ENCODE assay signal across 1 cellular context in genomic region chr5:14439087-14439841, GRCh38.
TF ChIP-seq lines count a peak whose summit lies in the region.

No MANE protein-coding gene starts in this region.

TF ChIP-seq in HEK293, 187 proteins besides CTCF, POLR2A, EP300 and RAD21 (continued from another document and continues in another):
- TF ChIP-seq, protein P1, sequence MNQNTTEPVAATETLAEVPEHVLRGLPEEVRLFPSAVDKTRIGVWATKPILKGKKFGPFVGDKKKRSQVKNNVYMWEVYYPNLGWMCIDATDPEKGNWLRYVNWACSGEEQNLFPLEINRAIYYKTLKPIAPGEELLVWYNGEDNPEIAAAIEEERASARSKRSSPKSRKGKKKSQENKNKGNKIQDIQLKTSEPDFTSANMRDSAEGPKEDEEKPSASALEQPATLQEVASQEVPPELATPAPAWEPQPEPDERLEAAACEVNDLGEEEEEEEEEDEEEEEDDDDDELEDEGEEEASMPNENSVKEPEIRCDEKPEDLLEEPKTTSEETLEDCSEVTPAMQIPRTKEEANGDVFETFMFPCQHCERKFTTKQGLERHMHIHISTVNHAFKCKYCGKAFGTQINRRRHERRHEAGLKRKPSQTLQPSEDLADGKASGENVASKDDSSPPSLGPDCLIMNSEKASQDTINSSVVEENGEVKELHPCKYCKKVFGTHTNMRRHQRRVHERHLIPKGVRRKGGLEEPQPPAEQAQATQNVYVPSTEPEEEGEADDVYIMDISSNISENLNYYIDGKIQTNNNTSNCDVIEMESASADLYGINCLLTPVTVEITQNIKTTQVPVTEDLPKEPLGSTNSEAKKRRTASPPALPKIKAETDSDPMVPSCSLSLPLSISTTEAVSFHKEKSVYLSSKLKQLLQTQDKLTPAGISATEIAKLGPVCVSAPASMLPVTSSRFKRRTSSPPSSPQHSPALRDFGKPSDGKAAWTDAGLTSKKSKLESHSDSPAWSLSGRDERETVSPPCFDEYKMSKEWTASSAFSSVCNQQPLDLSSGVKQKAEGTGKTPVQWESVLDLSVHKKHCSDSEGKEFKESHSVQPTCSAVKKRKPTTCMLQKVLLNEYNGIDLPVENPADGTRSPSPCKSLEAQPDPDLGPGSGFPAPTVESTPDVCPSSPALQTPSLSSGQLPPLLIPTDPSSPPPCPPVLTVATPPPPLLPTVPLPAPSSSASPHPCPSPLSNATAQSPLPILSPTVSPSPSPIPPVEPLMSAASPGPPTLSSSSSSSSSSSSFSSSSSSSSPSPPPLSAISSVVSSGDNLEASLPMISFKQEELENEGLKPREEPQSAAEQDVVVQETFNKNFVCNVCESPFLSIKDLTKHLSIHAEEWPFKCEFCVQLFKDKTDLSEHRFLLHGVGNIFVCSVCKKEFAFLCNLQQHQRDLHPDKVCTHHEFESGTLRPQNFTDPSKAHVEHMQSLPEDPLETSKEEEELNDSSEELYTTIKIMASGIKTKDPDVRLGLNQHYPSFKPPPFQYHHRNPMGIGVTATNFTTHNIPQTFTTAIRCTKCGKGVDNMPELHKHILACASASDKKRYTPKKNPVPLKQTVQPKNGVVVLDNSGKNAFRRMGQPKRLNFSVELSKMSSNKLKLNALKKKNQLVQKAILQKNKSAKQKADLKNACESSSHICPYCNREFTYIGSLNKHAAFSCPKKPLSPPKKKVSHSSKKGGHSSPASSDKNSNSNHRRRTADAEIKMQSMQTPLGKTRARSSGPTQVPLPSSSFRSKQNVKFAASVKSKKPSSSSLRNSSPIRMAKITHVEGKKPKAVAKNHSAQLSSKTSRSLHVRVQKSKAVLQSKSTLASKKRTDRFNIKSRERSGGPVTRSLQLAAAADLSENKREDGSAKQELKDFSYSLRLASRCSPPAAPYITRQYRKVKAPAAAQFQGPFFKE (tag by site-specific recombination; IDR thresholded peaks at IDR 0.05; ENCODE audit: borderline replicate concordance): no peak
- TF ChIP-seq ZNF223 (tag by site-specific recombination; IDR thresholded peaks at IDR 0.05): no peak
- no peak for TF ChIP-seq ZNF623 (tag by site-specific recombination; IDR thresholded peaks at IDR 0.05)
- peak; percentile 97 for TF ChIP-seq SP7 (tag by site-specific recombination; IDR thresholded peaks at IDR 0.05)
- TF ChIP-seq ZBTB7A (tag by site-specific recombination; IDR thresholded peaks at IDR 0.05; ENCODE audit: low read depth): no peak
- TF ChIP-seq ZNF274 (IDR thresholded peaks at IDR 0.05; ENCODE audit: low read length): no peak
- TF ChIP-seq ZNF274 (tag by site-specific recombination; IDR thresholded peaks at IDR 0.05; ENCODE audit: borderline replicate concordance): no peak
- no peak for TF ChIP-seq ZNF558 (tag by site-specific recombination; IDR thresholded peaks at IDR 0.05)
- 0 out of 2 replicates have a peak, but pooled peaks have one; percentile 34 for TF ChIP-seq ZNF394 (tag by site-specific recombination; IDR thresholded peaks at IDR 0.05; ENCODE audit: borderline replicate concordance)
- peak; percentile 85; the same call in 1 of the 2 replicates for TF ChIP-seq ZXDB (tag by site-specific recombination; IDR thresholded peaks at IDR 0.05)
- peak; percentile 70; the same call in 1 of the 2 replicates for TF ChIP-seq ZNF596 (tag by site-specific recombination; IDR thresholded peaks at IDR 0.05)
- no peak for TF ChIP-seq PRDM1 (tag by site-specific recombination; IDR thresholded peaks at IDR 0.05)
- no peak for TF ChIP-seq ZNF48 (tag by site-specific recombination; IDR thresholded peaks at IDR 0.05)
- peak; percentile 50 for TF ChIP-seq KLF8 (tag by site-specific recombination; IDR thresholded peaks at IDR 0.05)
- TF ChIP-seq ZNF670 (tag by site-specific recombination; IDR thresholded peaks at IDR 0.05; ENCODE audit: low read depth): no peak
- TF ChIP-seq ZFP3 (tag by site-specific recombination; IDR thresholded peaks at IDR 0.05; ENCODE audit: low read depth): no peak
- TF ChIP-seq ZBTB6 (tag by site-specific recombination; IDR thresholded peaks at IDR 0.05): no peak
- TF ChIP-seq ZSCAN30 (tag by site-specific recombination; IDR thresholded peaks at IDR 0.05): peak; percentile 89
- TF ChIP-seq ZNF585B (tag by site-specific recombination; IDR thresholded peaks at IDR 0.05): no peak
- 0 out of 2 replicates have a peak, but pooled peaks have one; percentile 26 for TF ChIP-seq ZNF324 (tag by site-specific recombination; IDR thresholded peaks at IDR 0.05)
- peak; percentile 92 for TF ChIP-seq PRDM4 (tag by site-specific recombination; IDR thresholded peaks at IDR 0.05)
- TF ChIP-seq ZNF138 (tag by site-specific recombination; IDR thresholded peaks at IDR 0.05; ENCODE audit: borderline replicate concordance): no peak
- TF ChIP-seq MZF1 (tag by site-specific recombination; IDR thresholded peaks at IDR 0.05; ENCODE audit: borderline replicate concordance): peak; percentile 63; the same call in 1 of the 2 replicates
- TF ChIP-seq, protein P2, sequence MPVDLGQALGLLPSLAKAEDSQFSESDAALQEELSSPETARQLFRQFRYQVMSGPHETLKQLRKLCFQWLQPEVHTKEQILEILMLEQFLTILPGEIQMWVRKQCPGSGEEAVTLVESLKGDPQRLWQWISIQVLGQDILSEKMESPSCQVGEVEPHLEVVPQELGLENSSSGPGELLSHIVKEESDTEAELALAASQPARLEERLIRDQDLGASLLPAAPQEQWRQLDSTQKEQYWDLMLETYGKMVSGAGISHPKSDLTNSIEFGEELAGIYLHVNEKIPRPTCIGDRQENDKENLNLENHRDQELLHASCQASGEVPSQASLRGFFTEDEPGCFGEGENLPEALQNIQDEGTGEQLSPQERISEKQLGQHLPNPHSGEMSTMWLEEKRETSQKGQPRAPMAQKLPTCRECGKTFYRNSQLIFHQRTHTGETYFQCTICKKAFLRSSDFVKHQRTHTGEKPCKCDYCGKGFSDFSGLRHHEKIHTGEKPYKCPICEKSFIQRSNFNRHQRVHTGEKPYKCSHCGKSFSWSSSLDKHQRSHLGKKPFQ (tag by site-specific recombination; IDR thresholded peaks at IDR 0.05): peak; percentile 75
- TF ChIP-seq ZNF660 (tag by site-specific recombination; IDR thresholded peaks at IDR 0.05): no peak
- TF ChIP-seq EGR2 (tag by site-specific recombination; IDR thresholded peaks at IDR 0.05; ENCODE audit: low read depth): no peak
- TF ChIP-seq ZBTB8A (tag by site-specific recombination; IDR thresholded peaks at IDR 0.05): peak; percentile 75
- no peak for TF ChIP-seq ZNF354C (tag by site-specific recombination; IDR thresholded peaks at IDR 0.05; ENCODE audit: borderline replicate concordance, low read depth)
- TF ChIP-seq GLIS1 (tag by site-specific recombination; IDR thresholded peaks at IDR 0.05): peak; percentile 35; the same call in 1 of the 2 replicates
- peak; percentile 11 for TF ChIP-seq ZNF510 (tag by site-specific recombination; IDR thresholded peaks at IDR 0.05; ENCODE audit: insufficient replicate concordance)
- no peak for TF ChIP-seq ZNF776 (tag by site-specific recombination; IDR thresholded peaks at IDR 0.05; ENCODE audit: borderline replicate concordance)
- no peak for TF ChIP-seq ZNF768 (tag by site-specific recombination; IDR thresholded peaks at IDR 0.05)
- TF ChIP-seq ZSCAN5A (tag by site-specific recombination; IDR thresholded peaks at IDR 0.05): no peak
- TF ChIP-seq, protein P3, sequence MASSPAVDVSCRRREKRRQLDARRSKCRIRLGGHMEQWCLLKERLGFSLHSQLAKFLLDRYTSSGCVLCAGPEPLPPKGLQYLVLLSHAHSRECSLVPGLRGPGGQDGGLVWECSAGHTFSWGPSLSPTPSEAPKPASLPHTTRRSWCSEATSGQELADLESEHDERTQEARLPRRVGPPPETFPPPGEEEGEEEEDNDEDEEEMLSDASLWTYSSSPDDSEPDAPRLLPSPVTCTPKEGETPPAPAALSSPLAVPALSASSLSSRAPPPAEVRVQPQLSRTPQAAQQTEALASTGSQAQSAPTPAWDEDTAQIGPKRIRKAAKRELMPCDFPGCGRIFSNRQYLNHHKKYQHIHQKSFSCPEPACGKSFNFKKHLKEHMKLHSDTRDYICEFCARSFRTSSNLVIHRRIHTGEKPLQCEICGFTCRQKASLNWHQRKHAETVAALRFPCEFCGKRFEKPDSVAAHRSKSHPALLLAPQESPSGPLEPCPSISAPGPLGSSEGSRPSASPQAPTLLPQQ (tag by site-specific recombination; IDR thresholded peaks at IDR 0.05): peak; percentile 83
- peak; percentile 96 for TF ChIP-seq GLI2 (tag by site-specific recombination; IDR thresholded peaks at IDR 0.05; ENCODE audit: borderline replicate concordance, low read depth)
- no peak for TF ChIP-seq ZNF23 (tag by site-specific recombination; IDR thresholded peaks at IDR 0.05; ENCODE audit: borderline replicate concordance)
- TF ChIP-seq REST (tag by site-specific recombination; IDR thresholded peaks at IDR 0.05): no peak
- TF ChIP-seq ZNF549 (tag by site-specific recombination; IDR thresholded peaks at IDR 0.05): peak; percentile 24; the same call in 1 of the 2 replicates
- no peak for TF ChIP-seq ZNF202 (tag by site-specific recombination; IDR thresholded peaks at IDR 0.05; ENCODE audit: borderline replicate concordance)
- TF ChIP-seq ZSCAN16 (tag by site-specific recombination; IDR thresholded peaks at IDR 0.05): no peak
- TF ChIP-seq, protein P4, sequence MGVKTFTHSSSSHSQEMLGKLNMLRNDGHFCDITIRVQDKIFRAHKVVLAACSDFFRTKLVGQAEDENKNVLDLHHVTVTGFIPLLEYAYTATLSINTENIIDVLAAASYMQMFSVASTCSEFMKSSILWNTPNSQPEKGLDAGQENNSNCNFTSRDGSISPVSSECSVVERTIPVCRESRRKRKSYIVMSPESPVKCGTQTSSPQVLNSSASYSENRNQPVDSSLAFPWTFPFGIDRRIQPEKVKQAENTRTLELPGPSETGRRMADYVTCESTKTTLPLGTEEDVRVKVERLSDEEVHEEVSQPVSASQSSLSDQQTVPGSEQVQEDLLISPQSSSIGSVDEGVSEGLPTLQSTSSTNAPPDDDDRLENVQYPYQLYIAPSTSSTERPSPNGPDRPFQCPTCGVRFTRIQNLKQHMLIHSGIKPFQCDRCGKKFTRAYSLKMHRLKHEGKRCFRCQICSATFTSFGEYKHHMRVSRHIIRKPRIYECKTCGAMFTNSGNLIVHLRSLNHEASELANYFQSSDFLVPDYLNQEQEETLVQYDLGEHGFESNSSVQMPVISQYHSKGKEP (tag by site-specific recombination; IDR thresholded peaks at IDR 0.05): peak; percentile 89
- no peak for TF ChIP-seq ZNF560 (tag by site-specific recombination; IDR thresholded peaks at IDR 0.05; ENCODE audit: borderline replicate concordance)
- no peak for TF ChIP-seq ZNF544 (tag by site-specific recombination; IDR thresholded peaks at IDR 0.05)
- TF ChIP-seq ZBTB48 (tag by site-specific recombination; IDR thresholded peaks at IDR 0.05): no peak
- TF ChIP-seq ZNF19 (tag by site-specific recombination; IDR thresholded peaks at IDR 0.05; ENCODE audit: low read depth): no peak
- peak; percentile 97 for TF ChIP-seq FEZF1 (tag by site-specific recombination; IDR thresholded peaks at IDR 0.05)
